In genomic region chr18:36942264-36942663, GRCh38 we compare ENCODE assay signal across 9 cellular contexts.
DNase-seq lines count a peak whose midpoint lies in the region; ATAC-seq, FAIRE-seq and TF ChIP-seq lines count a peak whose summit lies in the region.
"Had no signal": no experiment of that assay in that cellular context is flagged by ENCODE, and none has a peak within 500 bp of the region (broad histone marks: within the 10 kb centered on the region; RNA-seq: fewer than 3 reads in every experiment).

No MANE protein-coding gene starts in this region.

- H3K4me3 Mint-ChIP-seq in natural killer cell: no peak overlapping the region

- no peaks in the 10 kb centered on the region for H3K4me1 ChIP-seq in mucosa of descending colon (ENCODE audit: low read depth)
- H3K4me1 ChIP-seq: parathyroid adenoma had no signal

- H3K4me1 Mint-ChIP-seq in natural killer cell: no peaks in the 10 kb centered on the region

- FAIRE-seq in D721Med (lab: Jason Lieb, UNC): peak; percentile 95

- intact Hi-C loops in mucosa of descending colon (cut with DNase I, micrococcal nuclease): no loop called here
- intact Hi-C loops in natural killer cell (cut with micrococcal nuclease): no loop called here

- H3K9me3 Mint-ChIP-seq in natural killer cell: peaks cover 11% of the 10 kb centered on the region in 2 donors

- TF ChIP-seq CTCF in D721Med (IDR thresholded peaks at IDR 0.05; ENCODE audit: insufficient read depth, missing control alignments) (peak; percentile 91), mucosa of descending colon (IDR thresholded peaks at IDR 0.05) (peak; percentile 12), natural killer cell (IDR thresholded peaks at IDR 0.05) (no peak)

- H3K4me3 ChIP-seq in mucosa of descending colon: no peak overlapping the region

- ATAC-seq in GM19351 (IDR thresholded peaks at IDR 0.05; ENCODE audit: unreplicated experiment) (peak; percentile 72), mucosa of descending colon (peak; percentile 50), natural killer cell (no peak), GM18907 (IDR thresholded peaks at IDR 0.05; ENCODE audit: unreplicated experiment) (no peak)

- H3K36me3 Mint-ChIP-seq in natural killer cell: peaks cover 12% of the 10 kb centered on the region

- DNase-seq in D721Med (ENCODE audit: insufficient read length, low spot score) (peak; percentile 29), NAMALWA (ENCODE audit: low spot score) (peak; percentile 75), astrocyte of the hippocampus (ENCODE audit: low read depth, low spot score) (peak; percentile 63), mucosa of descending colon (peak in 1 of 3 donors; percentile 2), natural killer cell (no peak), T1000 (lab: John Stamatoyannopoulos, UW) (no peak)

- H3K27me3 Mint-ChIP-seq in natural killer cell (ENCODE audit: low read depth in 2 of 2): no peaks in the 10 kb centered on the region

- no peak overlapping the region for H3K27ac Mint-ChIP-seq in natural killer cell

- peaks cover 9% of the 10 kb centered on the region for H3K9me3 ChIP-seq in mucosa of descending colon

- no peaks in the 10 kb centered on the region for H3K36me3 ChIP-seq in mucosa of descending colon (ENCODE audit: low read depth)

Comparison
In these comparisons a context has a peak if more than half of its experiments do, and no peak if none do; other contexts are left out.
1. DNase-seq: peak in D721Med (single experiment), NAMALWA (single experiment) and astrocyte of the hippocampus (single experiment); none in natural killer cell (single experiment) and T1000 (single experiment).
2. ATAC-seq: peak in GM19351 (single experiment) and mucosa of descending colon (single experiment); none in natural killer cell (0 of 3) and GM18907 (single experiment).